ENCODE assay signal across 8 cellular contexts in the genomic region with DNA sequence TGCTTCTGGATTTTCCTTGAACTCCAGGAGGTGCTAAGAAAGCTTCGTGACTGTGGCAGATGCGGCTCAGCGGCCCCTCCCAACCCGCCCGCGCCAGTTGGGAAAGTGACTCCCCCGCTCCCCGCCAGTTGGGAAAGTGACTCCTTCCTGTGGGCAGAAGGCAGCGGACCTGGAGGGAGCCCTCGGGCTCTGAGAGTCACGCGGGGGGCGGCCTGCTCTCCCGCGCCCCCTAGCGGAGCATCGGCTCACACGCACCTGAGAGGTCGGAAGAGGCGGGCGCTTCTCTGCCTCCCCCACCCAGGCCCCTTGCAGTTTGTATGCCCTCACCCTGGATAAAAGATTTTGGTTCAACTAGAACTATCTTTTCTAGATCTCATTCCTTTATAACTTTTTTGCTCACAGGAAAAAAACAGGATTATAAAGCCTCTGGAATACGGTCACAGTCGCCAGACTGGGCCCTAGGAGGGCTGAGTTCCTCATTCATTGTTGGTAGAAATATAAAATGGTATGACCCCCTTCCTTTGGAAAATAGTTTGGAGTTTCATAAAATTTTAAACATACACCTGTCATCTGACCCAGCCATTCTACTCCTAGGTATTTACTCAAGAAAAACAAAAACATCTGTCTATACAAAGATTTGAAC.
DNase-seq lines count a peak whose midpoint lies in the region; ATAC-seq, FAIRE-seq and TF ChIP-seq lines count a peak whose summit lies in the region.

No MANE protein-coding gene starts in this region.

- H3K9ac ChIP-seq in OCI-LY1 (ENCODE audit: low read length) (no peak overlapping the region), K562 (ENCODE audit: insufficient read depth in 1 of 2, low read depth in 2 of 2, low read length in 2 of 2) (no peak overlapping the region)

- TF ChIP-seq RAD21 in K562 (CRISPR knock-in tag; conservative IDR thresholded peaks at IDR 0.05 in 1 of 2, IDR thresholded peaks at IDR 0.05 in 1 of 2), result 0 out of 4 replicates have a peak, but pooled peaks of 1 of the 2 experiments have one; percentile 15

- ATAC-seq in K562, result peak; percentile 70
- ATAC-seq in GM21529 (IDR thresholded peaks at IDR 0.05; ENCODE audit: unreplicated experiment), result no peak

- H3K36me3 ChIP-seq in OCI-LY1 (ENCODE audit: insufficient read depth, low read length), result no peaks in the 10 kb centered on the region; the same call in 1 of the 2 replicates
- no peaks in the 10 kb centered on the region for H3K36me3 ChIP-seq in K562 (ENCODE audit: control insufficient read depth, insufficient read depth, low read length)
- no peaks in the 10 kb centered on the region for H3K36me3 ChIP-seq in kidney epithelial cell (ENCODE audit: control insufficient read depth, insufficient read depth, low read length)

- no peaks in the 10 kb centered on the region for H3K79me2 ChIP-seq in OCI-LY1 (ENCODE audit: insufficient read depth, low read length)
- H3K79me2 ChIP-seq in K562 (ENCODE audit: control insufficient read depth, insufficient read depth, low read length), result no peaks in the 10 kb centered on the region

- H3K4me3 ChIP-seq in OCI-LY1 (ENCODE audit: low read depth, low read length, poor library complexity, severe bottlenecking), result no peak overlapping the region
- H3K4me3 ChIP-seq in K562, result no peak overlapping the region
- peak overlapping the region; percentile 16 for H3K4me3 ChIP-seq in kidney epithelial cell (ENCODE audit: low read depth, low read length)

- POLR2A ChIA-PET in K562 (lab: Yijun Ruan, JAX), result no interaction called here

- WGBS in K562 (ENCODE audit: insufficient coverage, low coverage, missing lambda C conversion rate), result 44% methylated on average over 17 of the region's 23 CpGs

- H4K20me1 ChIP-seq in OCI-LY1 (ENCODE audit: insufficient read depth, low read length), result no peaks in the 10 kb centered on the region
- H4K20me1 ChIP-seq in K562 (replicated peaks; ENCODE audit: control insufficient read depth, insufficient read depth, low read length), result no peaks in the 10 kb centered on the region

- H3K4me2 ChIP-seq in OCI-LY1 (ENCODE audit: low read length), result no peak overlapping the region
- H3K4me2 ChIP-seq in K562 (ENCODE audit: insufficient read depth, low read length), result no peak overlapping the region

- no peaks in the 10 kb centered on the region; the same call in 1 of the 2 replicates for H3K27me3 ChIP-seq in OCI-LY1 (ENCODE audit: insufficient read depth, low read length)
- H3K27me3 ChIP-seq in K562 (ENCODE audit: control insufficient read depth in 2 of 2, insufficient read depth in 2 of 2, low read length in 2 of 2), result peaks cover 0 to 25% of the 10 kb centered on the region in 2 experiments; a peak in 3 of 5 replicates
- peaks cover 14% of the 10 kb centered on the region for H3K27me3 ChIP-seq in kidney epithelial cell (ENCODE audit: control insufficient read depth, insufficient read depth, low read length)

- CTCF ChIA-PET in K562 (lab: Yijun Ruan, JAX; ENCODE audit: low intra/inter-chr PET ratio), result interaction anchor here (0.6 kb wide), 1 partner anchor 330 kb away, joined by 3 read pairs; no protein-coding TSS in a partner anchor

- BruUV-seq in K562 (replicated peaks; lab: Mats Ljungman, UMichigan), result no TSS peak

- H3K9me1 ChIP-seq in K562 (ENCODE audit: control insufficient read depth, insufficient read depth, low read length), result no peaks in the 10 kb centered on the region

- TF ChIP-seq EP300 in K562 (IDR thresholded peaks at IDR 0.05; ENCODE audit: low read length), result no peak

- H3K9me3 ChIP-seq in OCI-LY1 (ENCODE audit: low read length) (0 out of 2 replicates have a peak, but pooled peaks cover 3% of the 10 kb centered on the region), K562 (replicated peaks; ENCODE audit: control insufficient read depth, insufficient read depth, low read depth, low read length) (no peaks in the 10 kb centered on the region; the same call in 1 of the 2 replicates)

- H3K27ac ChIP-seq in OCI-LY1 (ENCODE audit: low read depth, low read length, poor library complexity, severe bottlenecking) (no peak overlapping the region), K562 (ENCODE audit: extremely low read depth, low read depth, low read length) (no peak overlapping the region)

- intact Hi-C loops in K562 (cut with micrococcal nuclease), result loop anchor here (5.0 kb wide), 1 partner anchor 492 kb away; no protein-coding TSS in a partner anchor

- H3F3A ChIP-seq in OCI-LY1 (ENCODE audit: insufficient read depth, low read length), result no peaks in the 10 kb centered on the region

- in situ Hi-C loops in K562 (cut with MboI), result loop anchor here (10.0 kb wide), 1 partner anchor 945 kb away; no protein-coding TSS in a partner anchor

- H3K4me1 ChIP-seq in OCI-LY1 (ENCODE audit: insufficient read depth, low read length, severe bottlenecking), result peaks cover 6% of the 10 kb centered on the region
- H3K4me1 ChIP-seq in K562 (replicated peaks in 1 of 2; ENCODE audit: control insufficient read depth in 2 of 2, insufficient read depth in 2 of 2, low read length in 2 of 2), result peaks cover 4 to 20% of the 10 kb centered on the region in 2 experiments; a peak in 2 of 5 replicates

- TF ChIP-seq CTCF in OCI-LY1 (IDR thresholded peaks at IDR 0.05; ENCODE audit: low read length) (peak; percentile 42; the same call in 1 of the 2 replicates), K562 (IDR thresholded peaks at IDR 0.05 in 2 of 3, conservative IDR thresholded peaks at IDR 0.05 in 1 of 3; ENCODE audit: insufficient read depth in 2 of 3, low read depth in 1 of 3, low read length in 3 of 3) (peak; percentile 49 to 74 (median 61)), kidney epithelial cell (IDR thresholded peaks at IDR 0.05; ENCODE audit: insufficient read depth, low read length, poor library complexity, severe bottlenecking) (peak; percentile 95)

- H3K9me2 ChIP-seq in OCI-LY1 (ENCODE audit: low read depth, low read length), result no peaks in the 10 kb centered on the region

- no peak for TF ChIP-seq POLR2A in K562 (conservative IDR thresholded peaks at IDR 0.05)
- TF ChIP-seq POLR2A in GM12891 (IDR thresholded peaks at IDR 0.05; ENCODE audit: low read depth, low read length), result no peak

- DNase-seq in COLO829 (ENCODE audit: low spot score) (peak; percentile 53), K562 (ENCODE audit: extremely low read depth in 1 of 4, low spot score in 3 of 4) (peak; percentile 39 to 76 (median 68)), kidney epithelial cell (ENCODE audit: low read depth) (no peak), NCI-H345 treated with DMSO at 0.1 percent for 48 hours (lab: John Stamatoyannopoulos, UW; ENCODE audit: unreplicated experiment) (no peak), GM12891 (ENCODE audit: insufficient read length, low spot score) (no peak)
- DNase-seq in stimulated activated CD8-positive, alpha-beta memory T cell treated with anti-CD3 and anti-CD28 coated beads, Interleukin-7, amount 100 ng/mL, for 24 hours (ENCODE audit: low read depth), result peak; percentile 14

- FAIRE-seq in K562 (lab: Jason Lieb, UNC) (peak; percentile 11), GM12891 (lab: Jason Lieb, UNC) (no peak)

- H2AFZ ChIP-seq in OCI-LY1 (ENCODE audit: low read length) (no peak overlapping the region), K562 (ENCODE audit: low read depth, low read length) (no peak overlapping the region)

TF ChIP-seq in K562, 482 proteins besides CTCF, POLR2A, EP300 and RAD21 (continues in another document):
- TF ChIP-seq, protein P1, sequence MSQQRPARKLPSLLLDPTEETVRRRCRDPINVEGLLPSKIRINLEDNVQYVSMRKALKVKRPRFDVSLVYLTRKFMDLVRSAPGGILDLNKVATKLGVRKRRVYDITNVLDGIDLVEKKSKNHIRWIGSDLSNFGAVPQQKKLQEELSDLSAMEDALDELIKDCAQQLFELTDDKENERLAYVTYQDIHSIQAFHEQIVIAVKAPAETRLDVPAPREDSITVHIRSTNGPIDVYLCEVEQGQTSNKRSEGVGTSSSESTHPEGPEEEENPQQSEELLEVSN (IDR thresholded peaks at IDR 0.05; ENCODE audit: borderline replicate concordance in 1 of 2, extremely low read depth in 1 of 2, insufficient read depth in 1 of 2, insufficient read length in 1 of 2, low read depth in 1 of 2, low read length in 1 of 2, poor library complexity in 1 of 2, severe bottlenecking in 1 of 2), result peak; percentile 83 to 91
- TF ChIP-seq ZNF133 (CRISPR knock-in tag; IDR thresholded peaks at IDR 0.05), result no peak

TF ChIP-seq in GM12891, 5 proteins besides CTCF, POLR2A, EP300 and RAD21:
- TF ChIP-seq SPI1 (IDR thresholded peaks at IDR 0.05; ENCODE audit: low read depth, low read length) (no peak), POU2F2 (IDR thresholded peaks at IDR 0.05; ENCODE audit: low read depth, low read length) (no peak), POLR2AphosphoS5 (IDR thresholded peaks at IDR 0.05; ENCODE audit: low read depth, low read length) (no peak), TAF1 (IDR thresholded peaks at IDR 0.05; ENCODE audit: low read depth, low read length) (no peak), PAX5 (IDR thresholded peaks at IDR 0.05; ENCODE audit: insufficient read depth, low read length, severe bottlenecking) (no peak)

Comparison
In these comparisons a context has a peak if more than half of its experiments do, and no peak if none do; other contexts are left out.
1. DNase-seq: peak in COLO829 (single experiment), K562 (4 of 4) and stimulated activated CD8-positive, alpha-beta memory T cell treated with anti-CD3 and anti-CD28 coated beads, Interleukin-7, amount 100 ng/mL, for 24 hours (single experiment); none in kidney epithelial cell (single experiment), NCI-H345 treated with DMSO at 0.1 percent for 48 hours (single experiment) and GM12891 (single experiment).
2. CTCF ChIP-seq: peak in every context shown above with its lines; median percentile 95 in kidney epithelial cell; 61 in K562; 42 in OCI-LY1.